Comparison of ENCODE assay signal across 17 cellular contexts in genomic region chr6:111418971-111419693, GRCh38.
A peak's percentile ranks its signal among the peaks of the same experiment; 100 is the strongest.
DNase-seq lines count a peak whose midpoint lies in the region; ATAC-seq lines count a peak whose summit lies in the region.
"Had no signal": no experiment of that assay in that cellular context is flagged by ENCODE, and none has a peak within 500 bp of the region (broad histone marks: within the 10 kb centered on the region; RNA-seq: fewer than 3 reads in every experiment).

No MANE protein-coding gene starts in this region.

- no peak for ATAC-seq in stimulated activated naive CD8-positive, alpha-beta T cell treated with anti-CD3 and anti-CD28 coated beads, Interleukin-15, amount 100 ng/mL, for 72 hours
- ATAC-seq: A549 had no signal

- peaks cover 12% of the 10 kb centered on the region for H3K4me1 Mint-ChIP-seq in stimulated activated naive CD8-positive, alpha-beta T cell treated with anti-CD3 and anti-CD28 coated beads, Interleukin-15, amount 100 ng/mL, for 72 hours

- no peaks in the 10 kb centered on the region for H3K27me3 Mint-ChIP-seq in stimulated activated naive CD8-positive, alpha-beta T cell treated with anti-CD3 and anti-CD28 coated beads, Interleukin-15, amount 100 ng/mL, for 72 hours

- H3K4me3 Mint-ChIP-seq in stimulated activated naive CD8-positive, alpha-beta T cell treated with anti-CD3 and anti-CD28 coated beads, Interleukin-15, amount 100 ng/mL, for 72 hours = no peak overlapping the region
- H3K4me3 Mint-ChIP-seq: nephron progenitor cell had no signal

- DNase-seq in A172 (ENCODE audit: low spot score) = peak; percentile 10
- peak; percentile 68 for DNase-seq in LHCN-M2 (ENCODE audit: low read depth)
- DNase-seq in cerebellar cortex (ENCODE audit: low spot score) = peak; percentile 62
- peak; percentile 76 for DNase-seq in kidney tubule cell (ENCODE audit: low spot score)
- no peak for DNase-seq in ecto neural progenitor cell (ENCODE audit: low spot score)
- no peak for DNase-seq in NCI-H2081 (lab: John Stamatoyannopoulos, UW)
- DNase-seq in stimulated activated naive CD8-positive, alpha-beta T cell treated with anti-CD3 and anti-CD28 coated beads, Interleukin-15, amount 100 ng/mL, for 72 hours = no peak
- DNase-seq in GM19238 (ENCODE audit: insufficient read length, low spot score) = no peak
- DNase-seq: activated CD4-positive, alpha-beta T cell treated with anti-CD3 and anti-CD28 coated beads for 4 hours; activated T-cell treated with anti-CD3 and anti-CD28 coated beads, Interleukin-2, amount 50 U/mL, for 48 hours; Caco-2; NCI-H1092 treated with DMSO at 0.1 percent for 48 hours; NCI-H345; nephron progenitor cell; OCI-M1; T-helper 2 cell had no signal

- no peaks in the 10 kb centered on the region for H3K9me3 Mint-ChIP-seq in stimulated activated naive CD8-positive, alpha-beta T cell treated with anti-CD3 and anti-CD28 coated beads, Interleukin-15, amount 100 ng/mL, for 72 hours

- H3K27ac Mint-ChIP-seq in stimulated activated naive CD8-positive, alpha-beta T cell treated with anti-CD3 and anti-CD28 coated beads, Interleukin-15, amount 100 ng/mL, for 72 hours = no peak overlapping the region
- H3K27ac Mint-ChIP-seq: nephron progenitor cell had no signal

Comparison
In these comparisons a context has a peak if more than half of its experiments do, and no peak if none do; other contexts are left out.
1. DNase-seq: peak in A172 (single experiment), LHCN-M2 (single experiment), cerebellar cortex (single experiment) and kidney tubule cell (single experiment); none in ecto neural progenitor cell (single experiment), NCI-H2081 (0 of 2), stimulated activated naive CD8-positive, alpha-beta T cell treated with anti-CD3 and anti-CD28 coated beads, Interleukin-15, amount 100 ng/mL, for 72 hours (0 of 2) and GM19238 (single experiment).